Comparison of ENCODE assay signal across 13 cellular contexts in genomic region chr6:39923394-39923793, GRCh38. TPM values are rescaled to one million over a fixed set of nuclear protein-coding genes. Genes with fewer than 3 reads are reported as not detected.
DNase-seq lines count a peak whose midpoint lies in the region; ATAC-seq and FAIRE-seq lines count a peak whose summit lies in the region.
"Had no signal": no experiment of that assay in that cellular context is flagged by ENCODE, and none has a peak within 500 bp of the region (broad histone marks: within the 10 kb centered on the region; RNA-seq: fewer than 3 reads in every experiment).

No MANE protein-coding gene starts in this region.

- DNase-seq in G401 (ENCODE audit: low spot score): peak; percentile 16
- peak; percentile 41 for DNase-seq in RPMI7951 (ENCODE audit: low read depth)
- DNase-seq in Right ventricle myocardium superior: peak; percentile 85
- peak; percentile 85 for DNase-seq in renal cortical epithelial cell (ENCODE audit: low read depth)
- DNase-seq in activated CD8-positive, alpha-beta memory T cell treated with anti-CD3 and anti-CD28 coated beads, Interleukin-2, amount 10 ng/mL, durations not matched to agents 7 days and 5 days: no peak
- DNase-seq in small intestine: no peak
- DNase-seq in dermis blood vessel endothelial cell: no peak
- DNase-seq in NCI-H128 (lab: John Stamatoyannopoulos, UW; ENCODE audit: unreplicated experiment): no peak
- DNase-seq: CD4-positive, CD25-positive, alpha-beta regulatory T cell; SHP77 treated with DMSO at 0.1 percent for 48 hours had no signal

- H3K4me1 Mint-ChIP-seq in activated CD8-positive, alpha-beta memory T cell treated with anti-CD3 and anti-CD28 coated beads, Interleukin-2, amount 10 ng/mL, durations not matched to agents 7 days and 5 days: no peaks in the 10 kb centered on the region
- H3K4me1 Mint-ChIP-seq: brain had no signal

- H3K36me3 ChIP-seq in small intestine (ENCODE audit: control insufficient read depth in 2 of 2, insufficient read depth in 2 of 2, low read length in 2 of 2): peaks cover 0 to 5% of the 10 kb centered on the region in 2 donors

- no peaks in the 10 kb centered on the region for H3K36me3 Mint-ChIP-seq in activated CD8-positive, alpha-beta memory T cell treated with anti-CD3 and anti-CD28 coated beads, Interleukin-2, amount 10 ng/mL, durations not matched to agents 7 days and 5 days
- H3K36me3 Mint-ChIP-seq: CD4-positive, CD25-positive, alpha-beta regulatory T cell had no signal

- intact Hi-C loops in Right ventricle myocardium superior (cut with DNase I): no loop called here

- FAIRE-seq in small intestine (lab: Jason Lieb, UNC): no peak

- ATAC-seq in Right ventricle myocardium superior (ENCODE audit: poor library complexity): peak; percentile 86
- ATAC-seq in activated CD8-positive, alpha-beta memory T cell treated with anti-CD3 and anti-CD28 coated beads, Interleukin-2, amount 10 ng/mL, durations not matched to agents 7 days and 5 days: no peak
- ATAC-seq: WTC11 had no signal

- no peaks in the 10 kb centered on the region for H3K27me3 Mint-ChIP-seq in activated CD8-positive, alpha-beta memory T cell treated with anti-CD3 and anti-CD28 coated beads, Interleukin-2, amount 10 ng/mL, durations not matched to agents 7 days and 5 days
- H3K27me3 Mint-ChIP-seq: CD4-positive, CD25-positive, alpha-beta regulatory T cell; type B pancreatic cell had no signal

- no peak overlapping the region for H3K4me3 Mint-ChIP-seq in activated CD8-positive, alpha-beta memory T cell treated with anti-CD3 and anti-CD28 coated beads, Interleukin-2, amount 10 ng/mL, durations not matched to agents 7 days and 5 days
- H3K4me3 Mint-ChIP-seq: brain; CD4-positive, CD25-positive, alpha-beta regulatory T cell; type B pancreatic cell; WTC11 had no signal

- H3K27ac ChIP-seq in small intestine (ENCODE audit: low read depth in 1 of 2, low read length in 1 of 2): peak overlapping the region in 1 of 2 donors; percentile 46

- no peak overlapping the region for H3K4me3 ChIP-seq in small intestine (ENCODE audit: low read depth in 1 of 2, low read length in 2 of 2)

- H3K9me3 ChIP-seq in small intestine (ENCODE audit: control insufficient read depth, low read depth): no peaks in the 10 kb centered on the region

- H3K27ac Mint-ChIP-seq in activated CD8-positive, alpha-beta memory T cell treated with anti-CD3 and anti-CD28 coated beads, Interleukin-2, amount 10 ng/mL, durations not matched to agents 7 days and 5 days: no peak overlapping the region
- H3K27ac Mint-ChIP-seq: brain; CD4-positive, CD25-positive, alpha-beta regulatory T cell; type B pancreatic cell; WTC11 had no signal

- peaks cover 7 to 11% of the 10 kb centered on the region in 2 donors for H3K4me1 ChIP-seq in small intestine (ENCODE audit: control insufficient read depth in 2 of 2, insufficient read depth in 1 of 2, low read depth in 1 of 2, low read length in 1 of 2)

- CTCF ChIA-PET in activated CD8-positive, alpha-beta memory T cell treated with anti-CD3 and anti-CD28 coated beads, Interleukin-2, amount 10 ng/mL, durations not matched to agents 7 days and 5 days (lab: Charles Lee): no interaction called here

- peaks cover 7% of the 10 kb centered on the region for H3K9me3 Mint-ChIP-seq in activated CD8-positive, alpha-beta memory T cell treated with anti-CD3 and anti-CD28 coated beads, Interleukin-2, amount 10 ng/mL, durations not matched to agents 7 days and 5 days (ENCODE audit: low read depth)
- H3K9me3 Mint-ChIP-seq: brain, type B pancreatic cell had no signal

- in situ Hi-C loops in G401 (cut with HindIII; ENCODE audit: low sequenced_read_pairs): no loop called here

- H3K27me3 ChIP-seq in small intestine (ENCODE audit: control insufficient read depth in 2 of 2, insufficient read depth in 2 of 2, low read length in 2 of 2): no peaks in the 10 kb centered on the region

- WGBS in small intestine, 3 donors: 50 to 55% (median 51%) methylated on average over 4 to 5 of the region's 5 CpGs

RNA-seq across cellular contexts. Expression of gene MOCS1, which starts 10.9 kb away (rescaled TPM):
- total RNA-seq in G401 (2014; rRNA removed; shearing (Covaris generic)): 1.3 and 12.0 TPM in 2 replicates
- 8.7 and 10.6 TPM in 2 replicates for total RNA-seq in RPMI7951 (2014; rRNA removed; shearing (Covaris generic))
- total RNA-seq in Right ventricle myocardium superior: 29.7 TPM
- total RNA-seq in renal cortical epithelial cell: 10.1 and 26.3 TPM in 2 replicates
- under 1 TPM in 1 of 2 experiments, not detected in 1; 0.30 TPM for total RNA-seq in activated CD8-positive, alpha-beta memory T cell treated with anti-CD3 and anti-CD28 coated beads, Interleukin-2, amount 10 ng/mL, durations not matched to agents 7 days and 5 days
- 10 to 100 TPM; 15.4 to 29.6 (median 20.6) TPM for polyA plus RNA-seq in small intestine
- total RNA-seq in dermis blood vessel endothelial cell: 12.8 and 19.7 TPM in 2 replicates

Comparison
In these comparisons a context has a peak if more than half of its experiments do, and no peak if none do; other contexts are left out.
1. DNase-seq: peak in G401 (single experiment), RPMI7951 (single experiment), Right ventricle myocardium superior (single experiment) and renal cortical epithelial cell (single experiment); none in activated CD8-positive, alpha-beta memory T cell treated with anti-CD3 and anti-CD28 coated beads, Interleukin-2, amount 10 ng/mL, durations not matched to agents 7 days and 5 days (single experiment), small intestine (single experiment), dermis blood vessel endothelial cell (single experiment) and NCI-H128 (single experiment).